14 cellular contexts compared by ENCODE assay signal in the genomic region with DNA sequence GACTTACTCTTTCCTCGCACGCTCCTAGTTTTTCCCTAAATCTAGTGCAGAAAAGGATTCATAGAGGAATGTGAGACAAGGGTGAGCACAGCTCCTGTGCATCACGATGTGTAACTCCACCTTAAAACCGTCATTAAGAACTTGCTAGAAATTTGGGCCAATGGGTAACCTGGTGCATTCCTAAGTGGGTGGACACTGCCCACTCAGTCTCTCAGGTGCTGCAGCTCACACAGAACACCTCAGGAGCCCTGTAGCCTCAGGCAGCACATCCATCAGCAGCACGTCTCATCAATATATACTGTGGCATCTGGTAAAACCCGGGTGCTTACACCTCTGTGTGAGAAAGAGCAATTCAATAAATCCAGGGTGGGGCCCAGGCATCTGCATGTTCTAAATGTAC. TPM values are rescaled to one million over a fixed set of nuclear protein-coding genes. Genes with fewer than 3 reads are reported as not detected.
"Had no signal": no experiment of that assay in that cellular context is flagged by ENCODE, and none has a peak within 500 bp of the region (broad histone marks: within the 10 kb centered on the region; RNA-seq: fewer than 3 reads in every experiment).

No MANE protein-coding gene starts in this region.

- ATAC-seq: left ventricle myocardium superior, psoas muscle, WTC11 had no signal

- H3K27me3 ChIP-seq: testis had no signal

- H3K4me3 ChIP-seq: coronary artery, psoas muscle, testis had no signal

- H3K9me3 ChIP-seq: psoas muscle, testis had no signal

- H3K4me1 ChIP-seq: psoas muscle, testis had no signal

- DNase-seq: activated CD4-positive, alpha-beta T cell treated with anti-CD3 and anti-CD28 coated beads, Interleukin-2, amount 10 ng/mL, durations not matched to agents 7 days and 5 days; activated naive CD4-positive, alpha-beta T cell treated with anti-CD3 and anti-CD28 coated beads, Interleukin-2, amount 10 ng/mL, durations not matched to agents 7 days and 5 days; effector CD8-positive, alpha-beta T cell; hippocampal formation; left ventricle myocardium superior; mesendoderm; nephron progenitor cell; psoas muscle; stimulated activated CD4-positive, alpha-beta T cell treated with anti-CD3 and anti-CD28 coated beads, Interleukin-4, amount 100 ng/mL, for 1 hour; testis had no signal

- H3K27ac ChIP-seq: coronary artery, psoas muscle, testis had no signal

RNA-seq across cellular contexts. Expression of gene POU2AF3, which starts 12.4 kb away (rescaled TPM):
- total RNA-seq: activated CD4-positive, alpha-beta T cell treated with anti-CD3 and anti-CD28 coated beads, Interleukin-2, amount 10 ng/mL, durations not matched to agents 7 days and 5 days; activated T-helper 2 cell treated with anti-CD3 and anti-CD28 coated beads, Interferon-gamma antibody, Interleukin-2, Interleukin-4, amounts not matched to agents 10 μg/mL and 5 μg/mL and 100 μg/mL, durations not matched to agents 14 hours and 24 hours and 36 hours; cardiac septum had no signal
